ENCODE assay signal across 27 cellular contexts in genomic region chrX:153701706-153702105, GRCh38. TPM values are rescaled to one million over a fixed set of nuclear protein-coding genes. Genes with fewer than 3 reads are reported as not detected.
"Had no signal": no experiment of that assay in that cellular context is flagged by ENCODE, and none has a peak within 500 bp of the region (broad histone marks: within the 10 kb centered on the region; RNA-seq: fewer than 3 reads in every experiment).

No MANE protein-coding gene starts in this region.

- H3K4me3 ChIP-seq: colonic mucosa, esophagus muscularis mucosa, heart right ventricle, lower lobe of right lung, right lobe of liver, thoracic aorta, tibial nerve, upper lobe of right lung, uterus had no signal

- DNase-seq: colonic mucosa; effector CD8-positive, alpha-beta T cell; endodermal cell; foreskin keratinocyte; glutamatergic neuron; heart right ventricle; hippocampal formation; kidney glomerular epithelial cell; left colon; left ventricle myocardium superior; lower lobe of right lung; naive B cell; right lobe of liver; stimulated activated CD4-positive, alpha-beta T cell treated with anti-CD3 and anti-CD28 coated beads, Interleukin-2, amount 100 ng/mL, for 24 hours; stimulated activated CD4-positive, alpha-beta T cell treated with anti-CD3 and anti-CD28 coated beads, Interleukin-4, amount 100 ng/mL, for 4 hours; stimulated activated naive CD8-positive, alpha-beta T cell treated with anti-CD3 and anti-CD28 coated beads, Interleukin-15, Interleukin-2, amounts not matched to agents 100 U/mL and 50 U/mL, for 24 hours; upper lobe of right lung; uterus had no signal

- H3K27ac ChIP-seq: foreskin keratinocyte, lower lobe of right lung, parathyroid adenoma, right lobe of liver, thoracic aorta, tibial nerve, upper lobe of right lung, uterus had no signal

- H3K9me3 ChIP-seq: colonic mucosa, esophagus muscularis mucosa, heart right ventricle, lower lobe of right lung, right lobe of liver, thoracic aorta, tibial nerve, upper lobe of right lung, uterus had no signal

- H3K9ac ChIP-seq: parathyroid adenoma had no signal

- H3K36me3 ChIP-seq: colonic mucosa, uterus had no signal

- FAIRE-seq: endothelial cell of umbilical vein, islet of Langerhans had no signal

- H3K4me1 ChIP-seq: colonic mucosa, foreskin keratinocyte, lower lobe of right lung, parathyroid adenoma, right lobe of liver, upper lobe of right lung had no signal

- H3K27me3 ChIP-seq: colonic mucosa, esophagus muscularis mucosa, foreskin keratinocyte, right lobe of liver, tibial nerve, upper lobe of right lung, uterus had no signal

RNA-seq across cellular contexts. Expression of gene PNCK, which starts 28.1 kb away (rescaled TPM):
- total RNA-seq: endothelial cell of umbilical vein; foreskin keratinocyte; lower lobe of right lung; natural killer cell treated with Interleukin-12 subunit alpha and Interleukin-12 subunit beta and Interleukin-15 and Interleukin-18, amount 100 ng/mL, for 72 hours had no signal
- polyA plus RNA-seq: fibroblast of lung had no signal

RNA-seq across cellular contexts. Expression of gene DUSP9, which starts 54.7 kb away (rescaled TPM):
- total RNA-seq: chondrocyte; endothelial cell of umbilical vein; esophagus muscularis mucosa; fibroblast of lung; left colon; lower lobe of right lung; natural killer cell treated with Interleukin-12 subunit alpha and Interleukin-12 subunit beta and Interleukin-15 and Interleukin-18, amount 100 ng/mL, for 72 hours; thoracic aorta; tibial nerve; upper lobe of right lung had no signal
- polyA plus RNA-seq: fibroblast of lung had no signal
